14 cellular contexts compared by ENCODE assay signal in genomic region chr5:119410448-119411170, GRCh38. TPM values are rescaled to one million over a fixed set of nuclear protein-coding genes. Genes with fewer than 3 reads are reported as not detected.
A peak's percentile ranks its signal among the peaks of the same experiment; 100 is the strongest.
DNase-seq lines count a peak whose midpoint lies in the region; ATAC-seq, FAIRE-seq and TF ChIP-seq lines count a peak whose summit lies in the region.
"Had no signal": no experiment of that assay in that cellular context is flagged by ENCODE, and none has a peak within 500 bp of the region (broad histone marks: within the 10 kb centered on the region; RNA-seq: fewer than 3 reads in every experiment).

No MANE protein-coding gene starts in this region.

- no peaks in the 10 kb centered on the region for H3K27me3 ChIP-seq in PC-3 (ENCODE audit: low read length)
- H3K27me3 ChIP-seq: Peyer's patch, transverse colon had no signal

- H3K4me3 ChIP-seq in PC-3 (ENCODE audit: low read length) = no peak overlapping the region
- H3K4me3 ChIP-seq: prostate gland had no signal

- intact Hi-C loops in PC-3 (cut with micrococcal nuclease) = loop anchor here (1.0 to 5.0 kb wide), 4 partner anchors 54 to 332 kb away; partner anchors contain the start of gene TNFAIP8

- H3K9me2 ChIP-seq in PC-3 (replicated peaks; ENCODE audit: low read length) = no peaks in the 10 kb centered on the region

- H3F3A ChIP-seq in PC-3 (ENCODE audit: low read length, unreplicated experiment) = no peaks in the 10 kb centered on the region

- TF ChIP-seq CTCF in HFFc6 (IDR thresholded peaks at IDR 0.05) = no peak
- TF ChIP-seq CTCF in PC-3 (conservative IDR thresholded peaks at IDR 0.05; ENCODE audit: low read depth, low read length) = no peak
- TF ChIP-seq CTCF in omental fat pad (IDR thresholded peaks at IDR 0.05) = no peak

- H3K79me2 ChIP-seq in PC-3 (ENCODE audit: low read length) = no peaks in the 10 kb centered on the region

- no peaks in the 10 kb centered on the region for H4K20me1 ChIP-seq in PC-3 (ENCODE audit: low read length)

- peak overlapping the region; percentile 91 for H3K4me3 Mint-ChIP-seq in HFFc6

- POLR2A ChIA-PET in PC-3 (lab: Charles Lee; ENCODE audit: unreplicated experiment) = no interaction called here

- CTCF ChIA-PET in PC-3 (lab: Charles Lee) = interaction anchor here (0.6 to 1.5 kb wide), 3 partner anchors 11 to 389 kb away, joined by 4 to 12 read pairs (median 6); no protein-coding TSS in a partner anchor

- H3K4me1 ChIP-seq in PC-3 (ENCODE audit: insufficient read depth, low read length) = peaks cover 20% of the 10 kb centered on the region
- H3K4me1 ChIP-seq: prostate gland had no signal

- FAIRE-seq in urothelium cell line (lab: Jason Lieb, UNC) = no peak
- FAIRE-seq: colon, D721Med had no signal

- BruUV-seq in PC-3 (replicated peaks; lab: Mats Ljungman, UMichigan) = no TSS peak

- no peaks in the 10 kb centered on the region for H3K9me3 ChIP-seq in PC-3 (ENCODE audit: low read length)
- H3K9me3 ChIP-seq: Peyer's patch, prostate gland, transverse colon had no signal

- peak overlapping the region; percentile 61 for H3K27ac ChIP-seq in PC-3 (ENCODE audit: low read length)

- no peak overlapping the region for H3K27ac Mint-ChIP-seq in HFFc6

- 0 out of 2 replicates have a peak overlapping the region, but pooled peaks have one; percentile 72 for H2AFZ ChIP-seq in PC-3 (ENCODE audit: low read length)

- H3K36me3 ChIP-seq in PC-3 (ENCODE audit: low read depth, low read length) = no peaks in the 10 kb centered on the region
- H3K36me3 ChIP-seq: Peyer's patch, prostate gland, transverse colon had no signal

- H3K36me3 Mint-ChIP-seq in HFFc6 (ENCODE audit: low read depth) = no peaks in the 10 kb centered on the region

- no peak for DNase-seq in HFFc6
- no peak for DNase-seq in PC-3
- DNase-seq in omental fat pad (ENCODE audit: low spot score) = no peak
- DNase-seq in foreskin melanocyte = no peak
- DNase-seq in KG1 (lab: John Stamatoyannopoulos, UW) = no peak
- no peak for DNase-seq in urothelium cell line (ENCODE audit: low spot score)
- DNase-seq in NCI-H1930 (lab: John Stamatoyannopoulos, UW) = no peak
- DNase-seq: NCI-H2081 treated with DMSO at 0.1 percent for 48 hours, Peyer's patch, transverse colon had no signal

- peaks cover 9% of the 10 kb centered on the region for H3K27me3 Mint-ChIP-seq in HFFc6 (ENCODE audit: insufficient read depth)

- ATAC-seq in GM18868 (IDR thresholded peaks at IDR 0.05; ENCODE audit: unreplicated experiment) (peak; percentile 52), PC-3 (no peak), omental fat pad (ENCODE audit: low FRiP score) (peak; percentile 38)

- peak overlapping the region; percentile 91 for H3K4me2 ChIP-seq in PC-3 (ENCODE audit: low read length)

- peaks cover 4% of the 10 kb centered on the region; the same call in 1 of the 2 replicates for H3K9me3 Mint-ChIP-seq in HFFc6

- H3K4me1 Mint-ChIP-seq in HFFc6 (ENCODE audit: low read depth) = peaks cover 17% of the 10 kb centered on the region

- H3K9ac ChIP-seq in PC-3 (ENCODE audit: low read length) = no peak overlapping the region; the same call in 1 of the 2 replicates

RNA-seq across cellular contexts. Expression of gene HSD17B4, which starts 41.7 kb away (rescaled TPM):
- 100 to 1,000 TPM in 4 of 6 experiments, 10 to 100 TPM in 2; 93.7 to 139 (median 107) TPM for total RNA-seq in HFFc6 (2021; fragmentation: NEBNext Ultra II Directional; extraction: Animal tissue kit (Norgen Biotek cat#: 25700))
- 101 and 165 TPM in 2 replicates for total RNA-seq in PC-3 (2014; rRNA removed)
- total RNA-seq in omental fat pad = 100 to 1,000 TPM; 159 to 225 (median 220) TPM

RNA-seq across cellular contexts. Expression of gene TNFAIP8, which starts 54.8 kb away (rescaled TPM):
- 10 to 100 TPM in 4 of 6 experiments, 1 to 10 TPM in 2; 8.0 to 13.9 (median 10.5) TPM for total RNA-seq in HFFc6 (2021; fragmentation: NEBNext Ultra II Directional; extraction: Animal tissue kit (Norgen Biotek cat#: 25700))
- 11.8 and 20.0 TPM in 2 replicates for total RNA-seq in PC-3 (2014; rRNA removed)
- 100 to 1,000 TPM in 1 of 4 donors, 10 to 100 TPM in 3; 24.4 to 106 (median 75.0) TPM for total RNA-seq in omental fat pad
